ENCODE assay signal across 18 cellular contexts in the genomic region with DNA sequence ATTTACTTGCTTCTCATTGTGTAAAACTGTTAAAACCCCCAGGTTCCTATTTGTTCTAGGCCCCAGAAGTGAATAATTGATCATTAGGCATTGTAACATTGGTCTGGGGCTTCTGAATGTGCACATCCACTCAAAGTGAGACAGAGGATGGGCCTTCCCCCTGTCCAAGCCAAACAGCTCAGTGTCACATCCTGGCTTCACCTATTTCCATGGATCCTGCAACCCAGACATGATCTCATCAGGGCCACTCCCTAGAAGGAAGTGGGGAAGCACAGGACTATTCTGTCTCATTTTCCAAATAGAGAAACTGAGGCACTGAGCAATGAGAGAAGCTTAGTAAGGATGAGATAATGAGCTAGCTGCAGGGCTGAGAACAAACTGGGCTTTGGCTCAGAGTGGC.
"Had no signal": no experiment of that assay in that cellular context is flagged by ENCODE, and none has a peak within 500 bp of the region (broad histone marks: within the 10 kb centered on the region; RNA-seq: fewer than 3 reads in every experiment).

No MANE protein-coding gene starts in this region.

- DNase-seq: activated CD4-positive, alpha-beta T cell treated with anti-CD3 and anti-CD28 coated beads, Interleukin-2, amount 10 ng/mL, durations not matched to agents 7 days and 5 days; activated CD8-positive, alpha-beta memory T cell treated with anti-CD3 and anti-CD28 coated beads for 24 hours; activated CD8-positive, alpha-beta memory T cell treated with anti-CD3 and anti-CD28 coated beads, Interleukin-2, amount 50 U/mL, for 48 hours; activated effector memory CD4-positive, alpha-beta T cell treated with Interleukin-2 at 50 U/mL for 16 hours; activated naive CD4-positive, alpha-beta T cell treated with anti-CD3 and anti-CD28 coated beads, Interleukin-2, amount 50 U/mL, for 16 hours; activated T-cell treated with anti-CD3 and anti-CD28 coated beads, Interleukin-2, amount 50 U/mL, for 48 hours; effector memory CD8-positive, alpha-beta T cell; foreskin melanocyte; hypothalamus; kidney; left ventricle myocardium inferior; occipital lobe; retina; spleen; stimulated activated CD4-positive, alpha-beta T cell treated with anti-CD3 and anti-CD28 coated beads, Interleukin-4, amount 100 ng/mL, for 4 hours; stimulated activated naive B cell treated with anti-CD40 and anti-IgM and Interleukin-4, amounts not matched to agents 10 μg/mL and 1 μg/mL and 100 μg/mL, for 72 hours; uterus had no signal

- H3K9me3 ChIP-seq: left ventricle myocardium inferior, spleen, uterus had no signal

- H3K27ac ChIP-seq: left ventricle myocardium inferior, spleen, uterus had no signal

- H3K27me3 ChIP-seq: uterus had no signal

- H3K4me3 ChIP-seq: left ventricle myocardium inferior, spleen, uterus had no signal

- FAIRE-seq: kidney had no signal

- H3K36me3 ChIP-seq: left ventricle myocardium inferior, spleen, uterus had no signal

- ATAC-seq: activated CD4-positive, CD25-positive, alpha-beta regulatory T cell treated with anti-CD3 and anti-CD28 coated beads, Interleukin-2, amount 50 U/mL, for 24 hours; effector memory CD8-positive, alpha-beta T cell; stimulated activated naive B cell treated with anti-CD40 and anti-IgM and Interleukin-4, amounts not matched to agents 10 μg/mL and 1 μg/mL and 100 μg/mL, for 72 hours had no signal
